Comparison of ENCODE assay signal across 9 cellular contexts in the genomic region with DNA sequence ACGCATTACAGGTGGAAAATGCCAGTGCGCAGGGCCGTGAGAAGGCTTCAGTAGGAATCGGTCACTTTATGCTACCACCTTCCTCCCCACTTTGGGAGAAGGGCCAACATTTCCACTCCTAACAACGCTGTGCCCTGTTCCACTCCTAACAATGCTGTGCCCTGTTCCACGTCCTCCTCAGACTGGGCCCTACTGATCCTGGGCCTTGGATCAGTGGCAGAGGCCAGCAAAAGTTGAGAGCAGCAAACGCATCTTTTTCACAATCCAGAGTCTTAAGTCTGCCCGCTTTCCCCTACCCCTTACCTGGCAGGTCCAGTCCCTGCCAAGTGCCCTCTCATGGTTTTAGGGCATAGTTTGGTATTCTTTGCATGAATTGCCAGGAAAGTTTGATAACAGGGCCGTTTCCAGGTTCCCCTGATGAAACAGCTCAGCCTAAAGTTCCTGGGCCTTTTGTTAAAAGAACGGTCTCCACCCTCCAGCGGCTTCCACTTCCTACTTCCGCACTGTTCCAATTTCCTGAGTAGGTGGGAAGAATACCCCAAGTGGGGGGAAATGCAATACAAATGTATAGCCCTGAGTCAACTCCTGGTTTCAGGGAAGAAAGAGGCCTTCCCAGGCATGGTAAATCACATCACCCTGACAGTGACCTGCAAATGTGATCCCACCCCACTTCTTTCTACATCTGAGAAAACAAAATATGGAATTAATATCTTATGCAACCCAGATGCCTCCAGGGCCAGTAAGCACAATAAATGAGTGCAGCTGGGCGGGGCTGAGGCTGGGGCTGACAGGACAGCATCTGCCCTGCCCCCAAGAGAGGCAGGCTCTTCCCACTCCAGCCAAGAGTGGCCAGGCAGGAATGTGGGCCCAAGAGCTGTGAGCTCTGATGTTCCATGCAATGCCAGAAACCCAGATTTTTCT. TPM values are rescaled to one million over a fixed set of nuclear protein-coding genes. Genes with fewer than 3 reads are reported as not detected.
DNase-seq lines count a peak whose midpoint lies in the region; ATAC-seq, FAIRE-seq and TF ChIP-seq lines count a peak whose summit lies in the region.
"Had no signal": no experiment of that assay in that cellular context is flagged by ENCODE, and none has a peak within 500 bp of the region (broad histone marks: within the 10 kb centered on the region; RNA-seq: fewer than 3 reads in every experiment).

No MANE protein-coding gene starts in this region.

- H3K27me3 ChIP-seq in bronchial epithelial cell (ENCODE audit: control insufficient read depth, insufficient read depth, low read length) (no peaks in the 10 kb centered on the region), stomach (no peaks in the 10 kb centered on the region)

- no peak for FAIRE-seq in bronchial epithelial cell (lab: Jason Lieb, UNC)
- FAIRE-seq: G401.6 had no signal

- TF ChIP-seq CTCF in bronchial epithelial cell (IDR thresholded peaks at IDR 0.05; ENCODE audit: insufficient read depth, low read length, severe bottlenecking), result no peak
- no peak for TF ChIP-seq CTCF in stomach (IDR thresholded peaks at IDR 0.05)

- peaks cover 62 to 96% (median 81%) of the 10 kb centered on the region in 4 donors for H3K4me1 ChIP-seq in stomach

- POLR2A ChIA-PET in activated CD4-positive, alpha-beta T cell treated with anti-CD3 and anti-CD28 coated beads, Interleukin-2, amount 10 ng/mL, durations not matched to agents 7 days and 5 days (lab: Charles Lee), result no interaction called here

- H3K9me3 ChIP-seq in stomach, result no peaks in the 10 kb centered on the region

- H3K27ac ChIP-seq in stomach, result peak overlapping the region; percentile 77 to 95 (median 93)

- TF ChIP-seq EP300 in stomach (IDR thresholded peaks at IDR 0.05), result no peak

- ATAC-seq in HG03432 (IDR thresholded peaks at IDR 0.05; ENCODE audit: unreplicated experiment) (no peak), HG03095 (IDR thresholded peaks at IDR 0.05; ENCODE audit: unreplicated experiment) (no peak)

- no peak overlapping the region for H3K4me3 Mint-ChIP-seq in activated CD4-positive, alpha-beta T cell treated with anti-CD3 and anti-CD28 coated beads, Interleukin-2, amount 10 ng/mL, durations not matched to agents 7 days and 5 days

- peaks cover 53% of the 10 kb centered on the region for H3K4me1 Mint-ChIP-seq in activated CD4-positive, alpha-beta T cell treated with anti-CD3 and anti-CD28 coated beads, Interleukin-2, amount 10 ng/mL, durations not matched to agents 7 days and 5 days

- peaks cover 16% of the 10 kb centered on the region for H3K36me3 Mint-ChIP-seq in activated CD4-positive, alpha-beta T cell treated with anti-CD3 and anti-CD28 coated beads, Interleukin-2, amount 10 ng/mL, durations not matched to agents 7 days and 5 days (ENCODE audit: low read depth)

- TF ChIP-seq POLR2A in stomach (IDR thresholded peaks at IDR 0.05) (no peak), erythroblast (IDR thresholded peaks at IDR 0.05; ENCODE audit: low read length) (no peak)

- H3K27ac Mint-ChIP-seq in activated CD4-positive, alpha-beta T cell treated with anti-CD3 and anti-CD28 coated beads, Interleukin-2, amount 10 ng/mL, durations not matched to agents 7 days and 5 days, result peak overlapping the region; percentile 85

- CTCF ChIA-PET in activated CD4-positive, alpha-beta T cell treated with anti-CD3 and anti-CD28 coated beads, Interleukin-2, amount 10 ng/mL, durations not matched to agents 7 days and 5 days (lab: Charles Lee), result interaction anchor here (0.9 to 1.6 kb wide), 5 partner anchors 8 to 32 kb away, joined by 3 to 4 read pairs (median 3); no protein-coding TSS in a partner anchor

- H3K36me3 ChIP-seq in bronchial epithelial cell (ENCODE audit: control insufficient read depth, insufficient read depth, low read length) (peaks cover 15% of the 10 kb centered on the region), stomach (peaks cover 10 to 51% (median 41%) of the 10 kb centered on the region in 4 donors)

- no peaks in the 10 kb centered on the region for H3K27me3 Mint-ChIP-seq in activated CD4-positive, alpha-beta T cell treated with anti-CD3 and anti-CD28 coated beads, Interleukin-2, amount 10 ng/mL, durations not matched to agents 7 days and 5 days

- 45 to 63% (median 57%) methylated on average over 13 of the region's 13 CpGs for WGBS in stomach, 5 donors

- H3K4me3 ChIP-seq in bronchial epithelial cell (ENCODE audit: low read depth, low read length), result no peak overlapping the region
- no peak overlapping the region for H3K4me3 ChIP-seq in stomach

- DNase-seq in activated CD4-positive, alpha-beta T cell treated with anti-CD3 and anti-CD28 coated beads, Interleukin-2, amount 10 ng/mL, durations not matched to agents 7 days and 5 days, result no peak
- DNase-seq in activated CD4-positive, alpha-beta T cell treated with anti-CD3 and anti-CD28 coated beads for 4 hours, result no peak
- DNase-seq in bronchial epithelial cell (ENCODE audit: low read depth), result peak; percentile 82
- DNase-seq in kidney tubule cell (ENCODE audit: low spot score), result peak; percentile 72
- DNase-seq in stomach, result peak; percentile 52
- no peak for DNase-seq in erythroblast (lab: John Stamatoyannopoulos, UW)

- no peaks in the 10 kb centered on the region for H3K9me3 Mint-ChIP-seq in activated CD4-positive, alpha-beta T cell treated with anti-CD3 and anti-CD28 coated beads, Interleukin-2, amount 10 ng/mL, durations not matched to agents 7 days and 5 days

- intact Hi-C loops in stomach (cut with DNase I; ENCODE audit: low total_unique reads), result no loop called here

RNA-seq across cellular contexts. Expression of gene KCTD10, which starts 15.0 kb away (rescaled TPM):
- total RNA-seq in activated CD4-positive, alpha-beta T cell treated with anti-CD3 and anti-CD28 coated beads, Interleukin-2, amount 10 ng/mL, durations not matched to agents 7 days and 5 days, result 10 to 100 TPM; 35.0 to 41.8 TPM
- total RNA-seq in bronchial epithelial cell (20.8 and 22.9 TPM in 2 replicates), stomach (100 to 1,000 TPM in 1 of 5 donors, 10 to 100 TPM in 4; 19.6 to 156 (median 48.7) TPM)
- 10 to 100 TPM; 12.1 to 36.5 (median 33.6) TPM for polyA plus RNA-seq in stomach

RNA-seq across cellular contexts. Expression of gene UBE3B, which starts 15.3 kb away (rescaled TPM):
- total RNA-seq in activated CD4-positive, alpha-beta T cell treated with anti-CD3 and anti-CD28 coated beads, Interleukin-2, amount 10 ng/mL, durations not matched to agents 7 days and 5 days, result 10 to 100 TPM; 35.5 to 37.4 TPM
- total RNA-seq in bronchial epithelial cell (32.4 and 32.6 TPM in 2 replicates), stomach (100 to 1,000 TPM in 1 of 5 donors, 10 to 100 TPM in 4; 10.5 to 104 (median 48.1) TPM)
- 10 to 100 TPM in 2 of 3 donors, 1 to 10 TPM in 1; 9.4 to 13.1 (median 11.5) TPM for polyA plus RNA-seq in stomach

Comparison
In these comparisons a context has a peak if more than half of its experiments do, and no peak if none do; other contexts are left out.
1. DNase-seq: peak in bronchial epithelial cell (single experiment), kidney tubule cell (single experiment) and stomach (single experiment); none in activated CD4-positive, alpha-beta T cell treated with anti-CD3 and anti-CD28 coated beads, Interleukin-2, amount 10 ng/mL, durations not matched to agents 7 days and 5 days (single experiment), activated CD4-positive, alpha-beta T cell treated with anti-CD3 and anti-CD28 coated beads for 4 hours (0 of 2) and erythroblast (0 of 2).